8 cellular contexts compared by ENCODE assay signal in the genomic region with DNA sequence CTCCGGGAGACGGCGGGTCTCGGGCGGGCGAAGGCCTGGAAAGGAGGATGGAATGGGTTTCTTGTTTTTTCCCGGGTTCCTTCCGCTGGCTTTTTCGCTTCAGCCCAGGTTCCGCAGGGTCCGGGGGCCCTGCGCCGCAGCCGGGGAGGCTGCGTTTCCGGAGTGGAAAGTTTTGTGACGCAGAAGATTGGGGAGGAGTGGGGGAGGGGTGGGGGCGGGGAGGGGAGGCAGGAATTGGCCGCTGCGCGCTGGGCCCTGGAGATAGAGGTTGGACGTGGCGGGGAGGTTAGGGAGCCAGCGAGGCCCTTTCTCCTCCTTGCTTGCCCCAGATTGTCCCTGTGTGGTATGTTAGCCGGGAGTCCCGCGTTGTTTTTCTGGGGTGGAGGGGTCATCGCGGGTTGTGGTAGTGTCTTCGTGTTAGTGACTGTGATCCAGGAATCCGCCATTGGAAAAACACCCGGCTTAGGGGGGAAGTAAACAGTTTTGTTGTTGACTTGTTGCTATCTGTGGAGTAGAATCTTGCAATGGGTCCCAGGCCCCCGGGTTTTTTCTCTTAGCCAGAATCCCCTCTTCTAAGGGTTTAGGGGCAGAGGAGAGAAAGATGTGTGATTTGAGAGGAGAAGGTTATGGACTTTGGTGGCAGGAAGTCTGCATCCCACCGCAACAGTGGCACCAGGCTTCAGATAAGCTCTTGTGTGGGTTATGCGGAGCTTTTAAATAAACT. TPM values are rescaled to one million over a fixed set of nuclear protein-coding genes. Genes with fewer than 3 reads are reported as not detected.
DNase-seq lines count a peak whose midpoint lies in the region; ATAC-seq and TF ChIP-seq lines count a peak whose summit lies in the region.

No MANE protein-coding gene starts in this region.

- H3K27ac Mint-ChIP-seq in T-helper 17 cell: peak overlapping the region; percentile 100

- H3K4me3 ChIP-seq in astrocyte of the cerebellum (ENCODE audit: low read depth, low read length) (peak overlapping the region; percentile 92), iPS-18a (ENCODE audit: low read length) (peak overlapping the region; percentile 82), spleen (peak overlapping the region; percentile 51 to 96 (median 80))

- H3K9ac ChIP-seq in iPS-18a (ENCODE audit: low read length): peak overlapping the region; percentile 99

- H3K4me1 Mint-ChIP-seq in T-helper 17 cell: peaks cover 33% of the 10 kb centered on the region

- peak; percentile 32 to 58 (median 46) for DNase-seq in T-helper 17 cell
- DNase-seq in astrocyte of the cerebellum (ENCODE audit: low read depth): no peak
- DNase-seq in spleen: peak; percentile 92
- DNase-seq in DMS114 treated with DMSO at 0.1 percent for 48 hours (lab: John Stamatoyannopoulos, UW; ENCODE audit: unreplicated experiment): no peak
- no peak for DNase-seq in kidney glomerular epithelial cell (lab: John Stamatoyannopoulos, UW)

- peak; percentile 4 for ATAC-seq in HG03064 (IDR thresholded peaks at IDR 0.05; ENCODE audit: low read depth, unreplicated experiment)
- peak; percentile 22 for ATAC-seq in T-helper 17 cell

- TF ChIP-seq POLR2A in GM15510 (IDR thresholded peaks at IDR 0.05; ENCODE audit: borderline replicate concordance, extremely low read depth, insufficient read length): peak; percentile 0
- TF ChIP-seq POLR2A in spleen (IDR thresholded peaks at IDR 0.05): no peak

- peaks cover 8% of the 10 kb centered on the region for H3K4me1 ChIP-seq in iPS-18a (ENCODE audit: control insufficient read depth, low read depth, low read length)
- H3K4me1 ChIP-seq in spleen: peaks cover 44 to 65% (median 51%) of the 10 kb centered on the region in 6 donors

- no peaks in the 10 kb centered on the region for H3K9me3 ChIP-seq in T-helper 17 cell (ENCODE audit: control insufficient read depth, low read length, poor library complexity, severe bottlenecking)
- H3K9me3 ChIP-seq in iPS-18a (ENCODE audit: control insufficient read depth, low read depth, low read length): peaks cover 1% of the 10 kb centered on the region
- H3K9me3 ChIP-seq in spleen: no peaks in the 10 kb centered on the region

- WGBS in spleen, 5 donors: 0 to 1% (median 1%) methylated on average over 10 to 35 of the region's 35 CpGs

- peaks cover 4% of the 10 kb centered on the region for H3K36me3 Mint-ChIP-seq in T-helper 17 cell (ENCODE audit: low read depth)

- TF ChIP-seq CTCF in astrocyte of the cerebellum (IDR thresholded peaks at IDR 0.05; ENCODE audit: low read depth, low read length, missing control alignments) (no peak), spleen (IDR thresholded peaks at IDR 0.05 in 8 of 11, conservative IDR thresholded peaks at IDR 0.05 in 3 of 11) (no peak)

- H3K36me3 ChIP-seq in iPS-18a (ENCODE audit: control insufficient read depth, low read depth, low read length) (peaks cover 9% of the 10 kb centered on the region), spleen (peaks cover 0 to 30% (median 16%) of the 10 kb centered on the region in 6 donors)

- H3K27me3 Mint-ChIP-seq in T-helper 17 cell: no peaks in the 10 kb centered on the region

- no peaks in the 10 kb centered on the region for H3K27me3 ChIP-seq in iPS-18a (ENCODE audit: control insufficient read depth, insufficient read depth, low read length)
- H3K27me3 ChIP-seq in spleen (replicated peaks in 1 of 7): no peaks in the 10 kb centered on the region

- H3K27ac ChIP-seq in iPS-18a (ENCODE audit: low read length) (peak overlapping the region; percentile 100), spleen (peak overlapping the region; percentile 99 to 100 (median 100))

- peak overlapping the region; percentile 97 for H3K4me3 Mint-ChIP-seq in T-helper 17 cell

- intact Hi-C loops in spleen (cut with DNase I; ENCODE audit: low total_unique reads): no loop called here

- in situ Hi-C loops in astrocyte of the cerebellum (cut with HindIII; ENCODE audit: low sequenced_read_pairs): no loop called here

RNA-seq across cellular contexts. Expression of a gene that starts 1.1 kb away (rescaled TPM):
- 100 to 1,000 TPM; 795 to 944 TPM for total RNA-seq in T-helper 17 cell
- total RNA-seq in spleen: 100 to 1,000 TPM; 248 to 448 (median 360) TPM
- 10 to 100 TPM; 43.8 to 76.0 (median 61.2) TPM for polyA plus RNA-seq in spleen

Comparison
In these comparisons a context has a peak if more than half of its experiments do, and no peak if none do; other contexts are left out.
1. DNase-seq: peak in T-helper 17 cell (3 of 3) and spleen (single experiment); none in astrocyte of the cerebellum (single experiment), DMS114 treated with DMSO at 0.1 percent for 48 hours (single experiment) and kidney glomerular epithelial cell (single experiment).
2. Peak in every context shown above with its lines, with median percentiles within 50 percentile points of each other: H3K4me3 ChIP-seq.